18 cellular contexts compared by ENCODE assay signal in genomic region chr16:66508914-66509496, GRCh38. TPM values are rescaled to one million over a fixed set of nuclear protein-coding genes. Genes with fewer than 3 reads are reported as not detected.
DNase-seq lines count a peak whose midpoint lies in the region; TF ChIP-seq lines count a peak whose summit lies in the region.
"Had no signal": no experiment of that assay in that cellular context is flagged by ENCODE, and none has a peak within 500 bp of the region (broad histone marks: within the 10 kb centered on the region; RNA-seq: fewer than 3 reads in every experiment).

No MANE protein-coding gene starts in this region.

- no peak overlapping the region for H3K4me3 Mint-ChIP-seq in dendritic cell treated with granulocyte-macrophage colony-stimulating factor and Interleukin-4, amounts not matched to agents 40 ng/mL and 50 ng/mL, for 4 days
- no peak overlapping the region for H3K4me3 Mint-ChIP-seq in type B pancreatic cell
- H3K4me3 Mint-ChIP-seq: activated naive CD8-positive, alpha-beta T cell; CD4-positive, alpha-beta T cell had no signal

- no peak overlapping the region for H3K27ac ChIP-seq in osteoblast (ENCODE audit: low read depth, low read length)
- H3K27ac ChIP-seq: KMS-11 had no signal

- no peak overlapping the region for H3K4me2 ChIP-seq in osteoblast (ENCODE audit: insufficient read depth, low read length)
- H3K4me2 ChIP-seq: KMS-11, smooth muscle cell had no signal

- no peak for TF ChIP-seq POLR2A in erythroblast (IDR thresholded peaks at IDR 0.05; ENCODE audit: low read length)

- no peaks in the 10 kb centered on the region for H4K20me1 ChIP-seq in osteoblast (ENCODE audit: insufficient read depth, low read length)

- peak overlapping the region; percentile 55 for H3K27ac Mint-ChIP-seq in dendritic cell treated with granulocyte-macrophage colony-stimulating factor and Interleukin-4, amounts not matched to agents 40 ng/mL and 50 ng/mL, for 4 days
- H3K27ac Mint-ChIP-seq in type B pancreatic cell, result peak overlapping the region; percentile 91
- H3K27ac Mint-ChIP-seq: activated naive CD8-positive, alpha-beta T cell; CD4-positive, alpha-beta T cell had no signal

- H3K4me1 ChIP-seq in osteoblast (ENCODE audit: insufficient read depth, low read length), result peaks cover 36% of the 10 kb centered on the region

- H2AFZ ChIP-seq in osteoblast (ENCODE audit: low read length), result no peak overlapping the region

- peaks cover 6% of the 10 kb centered on the region for H3K36me3 ChIP-seq in osteoblast (ENCODE audit: insufficient read depth, low read length)

- no peaks in the 10 kb centered on the region for H3K27me3 Mint-ChIP-seq in dendritic cell treated with granulocyte-macrophage colony-stimulating factor and Interleukin-4, amounts not matched to agents 40 ng/mL and 50 ng/mL, for 4 days
- H3K27me3 Mint-ChIP-seq in type B pancreatic cell, result no peaks in the 10 kb centered on the region
- H3K27me3 Mint-ChIP-seq: activated naive CD8-positive, alpha-beta T cell; CD4-positive, alpha-beta T cell had no signal

- no peaks in the 10 kb centered on the region for H3K9me3 Mint-ChIP-seq in dendritic cell treated with granulocyte-macrophage colony-stimulating factor and Interleukin-4, amounts not matched to agents 40 ng/mL and 50 ng/mL, for 4 days
- H3K9me3 Mint-ChIP-seq in type B pancreatic cell, result no peaks in the 10 kb centered on the region
- H3K9me3 Mint-ChIP-seq: CD4-positive, alpha-beta T cell had no signal

- H3K27me3 ChIP-seq in osteoblast (ENCODE audit: insufficient read depth, low read length), result no peaks in the 10 kb centered on the region
- H3K27me3 ChIP-seq: heart left ventricle had no signal

- H3K79me2 ChIP-seq in osteoblast (ENCODE audit: insufficient read depth, low read length), result no peaks in the 10 kb centered on the region

- H3K9me3 ChIP-seq in osteoblast (ENCODE audit: low read depth, low read length), result no peaks in the 10 kb centered on the region
- H3K9me3 ChIP-seq: heart left ventricle, mucosa of descending colon had no signal

- DNase-seq in activated T-cell treated with anti-CD3 and anti-CD28 coated beads, Interleukin-2, amount 50 U/mL, for 1 hour, result peak; percentile 8
- DNase-seq in activated T-cell treated with anti-CD3 and anti-CD28 coated beads for 4 hours, result no peak
- DNase-seq in osteoblast (ENCODE audit: insufficient read length, low spot score, missing footprints), result peak; percentile 13
- no peak for DNase-seq in type B pancreatic cell (ENCODE audit: extremely low spot score, unreplicated experiment)
- DNase-seq in HT-29 (ENCODE audit: low spot score), result no peak
- no peak for DNase-seq in activated gamma-delta T cell treated with Interleukin-2 at 50 U/mL for 16 hours
- no peak for DNase-seq in erythroblast (lab: John Stamatoyannopoulos, UW)
- DNase-seq: activated CD4-positive, alpha-beta T cell treated with anti-CD3 and anti-CD28 coated beads, Interleukin-2, amount 50 U/mL, for 4 hours; activated T-cell treated with anti-CD3 and anti-CD28 coated beads, Interleukin-2, amount 50 U/mL, for 48 hours; NCI-H2171 treated with DMSO at 0.1 percent for 48 hours; NCI-H774 had no signal

- peaks cover 48% of the 10 kb centered on the region for H3K4me1 Mint-ChIP-seq in dendritic cell treated with granulocyte-macrophage colony-stimulating factor and Interleukin-4, amounts not matched to agents 40 ng/mL and 50 ng/mL, for 4 days (ENCODE audit: low read depth)
- H3K4me1 Mint-ChIP-seq in type B pancreatic cell (ENCODE audit: unreplicated experiment), result peaks cover 14% of the 10 kb centered on the region

- no peak overlapping the region for H3K4me3 ChIP-seq in osteoblast (ENCODE audit: insufficient read depth, low read length)
- H3K4me3 ChIP-seq: heart left ventricle, mucosa of descending colon, smooth muscle cell had no signal

- peaks cover 80% of the 10 kb centered on the region for H3K36me3 Mint-ChIP-seq in dendritic cell treated with granulocyte-macrophage colony-stimulating factor and Interleukin-4, amounts not matched to agents 40 ng/mL and 50 ng/mL, for 4 days (ENCODE audit: low read depth)
- peaks cover 9% of the 10 kb centered on the region for H3K36me3 Mint-ChIP-seq in type B pancreatic cell

- TF ChIP-seq CTCF in osteoblast (IDR thresholded peaks at IDR 0.05; ENCODE audit: extremely low read depth, low read depth, low read length), result no peak
- TF ChIP-seq CTCF in type B pancreatic cell (conservative IDR thresholded peaks at IDR 0.05), result no peak

- intact Hi-C loops in dendritic cell treated with granulocyte-macrophage colony-stimulating factor and Interleukin-4, amounts not matched to agents 40 ng/mL and 50 ng/mL, for 4 days (cut with micrococcal nuclease), result no loop called here

RNA-seq across cellular contexts. Expression of gene TK2, which starts 40.9 kb away (rescaled TPM):
- total RNA-seq in osteoblast (73.5 and 81.3 TPM in 2 replicates), type B pancreatic cell (ENCODE audit: low replicate concordance) (14.6 and 18.4 TPM in 2 replicates)
- 7.7 and 8.9 TPM in 2 replicates for total RNA-seq in HT-29 (2014; rRNA removed; shearing (Covaris generic))

RNA-seq across cellular contexts. Expression of gene CKLF, which starts 43.4 kb away (rescaled TPM):
- 46.0 and 48.9 TPM in 2 replicates for total RNA-seq in osteoblast
- 21.2 and 36.3 TPM in 2 replicates for total RNA-seq in type B pancreatic cell (ENCODE audit: low replicate concordance)
- 97.0 and 120 TPM in 2 replicates for total RNA-seq in HT-29 (2014; rRNA removed; shearing (Covaris generic))

RNA-seq across cellular contexts. Expression of gene CMTM1, which starts 57.2 kb away (rescaled TPM):
- 4.0 and 4.1 TPM in 2 replicates for total RNA-seq in osteoblast
- 3.4 and 8.4 TPM in 2 replicates for total RNA-seq in type B pancreatic cell (ENCODE audit: low replicate concordance)
- total RNA-seq in HT-29 (2014; rRNA removed; shearing (Covaris generic)), result 5.8 and 13.9 TPM in 2 replicates

Comparison
In these comparisons a context has a peak if more than half of its experiments do, and no peak if none do; other contexts are left out.
1. DNase-seq: peak in activated T-cell treated with anti-CD3 and anti-CD28 coated beads, Interleukin-2, amount 50 U/mL, for 1 hour (single experiment) and osteoblast (single experiment); none in activated T-cell treated with anti-CD3 and anti-CD28 coated beads for 4 hours (single experiment), type B pancreatic cell (single experiment), HT-29 (single experiment), activated gamma-delta T cell treated with Interleukin-2 at 50 U/mL for 16 hours (single experiment) and erythroblast (0 of 2).